25 cellular contexts compared by ENCODE assay signal in genomic region chr3:98796334-98796733, GRCh38. TPM values are rescaled to one million over a fixed set of nuclear protein-coding genes. Genes with fewer than 3 reads are reported as not detected.
"Had no signal": no experiment of that assay in that cellular context is flagged by ENCODE, and none has a peak within 500 bp of the region (broad histone marks: within the 10 kb centered on the region; RNA-seq: fewer than 3 reads in every experiment).

No MANE protein-coding gene starts in this region.

- H3K27ac ChIP-seq: adrenal gland, ascending aorta, brain microvascular endothelial cell, foreskin keratinocyte, left lung, psoas muscle, right atrium auricular region, tibial artery, uterus had no signal

- H3K4me3 ChIP-seq: adrenal gland, ascending aorta, left lung, psoas muscle, right atrium auricular region, tibial artery, uterus had no signal

- H3K36me3 ChIP-seq: uterus had no signal

- H3K36me3 Mint-ChIP-seq: activated naive CD8-positive, alpha-beta T cell had no signal

- ATAC-seq: activated CD4-positive, alpha-beta T cell treated with anti-CD3 and anti-CD28 coated beads for 36 hours; activated T-helper 17 cell treated with anti-CD3 and anti-CD28 coated beads, Interleukin-2, amount 50 U/mL, for 72 hours; foreskin keratinocyte; left lung; naive thymus-derived CD8-positive, alpha-beta T cell; psoas muscle; stimulated activated naive CD8-positive, alpha-beta T cell treated with anti-CD3 and anti-CD28 coated beads, Interleukin-15, amount 100 ng/mL, for 72 hours had no signal

- DNase-seq: activated B cell treated with CpG ODN at 0.5 μM for 24 hours; activated CD4-positive, alpha-beta T cell treated with anti-CD3 and anti-CD28 coated beads for 36 hours; activated CD4-positive, alpha-beta T cell treated with anti-CD3 and anti-CD28 coated beads, Interleukin-2, amount 50 U/mL, for 4 hours; activated CD8-positive, alpha-beta memory T cell treated with anti-CD3 and anti-CD28 coated beads for 24 hours; activated CD8-positive, alpha-beta memory T cell treated with anti-CD3 and anti-CD28 coated beads, Interleukin-2, amount 50 U/mL, for 4 hours; activated T-cell treated with anti-CD3 and anti-CD28 coated beads, Interleukin-2, amount 50 U/mL, for 24 hours; adrenal gland; brain microvascular endothelial cell; caudate nucleus; effector CD8-positive, alpha-beta T cell; foreskin keratinocyte; left lung; naive thymus-derived CD8-positive, alpha-beta T cell; psoas muscle; stimulated activated CD4-positive, alpha-beta T cell treated with anti-CD3 and anti-CD28 coated beads, Interleukin-12 subunit alpha, Interleukin-12 subunit beta, amount 100 ng/mL, for 4 hours; stimulated activated naive CD8-positive, alpha-beta T cell treated with anti-CD3 and anti-CD28 coated beads, Interleukin-15, amount 100 ng/mL, for 72 hours; T-helper 9 cell; tibial artery; uterus had no signal

- H3K9me3 Mint-ChIP-seq: activated B cell treated with CpG ODN at 0.5 μM for 24 hours; activated T-cell treated with anti-CD3 and anti-CD28 coated beads, Interleukin-2, amount 50 U/mL, for 24 hours; activated T-helper 17 cell treated with anti-CD3 and anti-CD28 coated beads, Interleukin-2, amount 50 U/mL, for 72 hours; dendritic cell treated with granulocyte-macrophage colony-stimulating factor and Interleukin-4, amounts not matched to agents 40 ng/mL and 50 ng/mL, for 4 days; mesothelial cell of epicardium; naive thymus-derived CD8-positive, alpha-beta T cell; stimulated activated naive CD8-positive, alpha-beta T cell treated with anti-CD3 and anti-CD28 coated beads, Interleukin-15, amount 100 ng/mL, for 72 hours had no signal

- H3K4me1 ChIP-seq: adrenal gland, ascending aorta, left lung, psoas muscle, right atrium auricular region, tibial artery, uterus had no signal

- H3K9me3 ChIP-seq: adrenal gland, ascending aorta, left lung, psoas muscle, right atrium auricular region, tibial artery, uterus had no signal

- H3K4me3 Mint-ChIP-seq: activated B cell treated with CpG ODN at 0.5 μM for 24 hours; activated CD4-positive, alpha-beta T cell treated with anti-CD3 and anti-CD28 coated beads for 36 hours; activated naive CD8-positive, alpha-beta T cell; activated T-cell treated with anti-CD3 and anti-CD28 coated beads, Interleukin-2, amount 50 U/mL, for 24 hours; activated T-helper 17 cell treated with anti-CD3 and anti-CD28 coated beads, Interleukin-2, amount 50 U/mL, for 72 hours; dendritic cell treated with granulocyte-macrophage colony-stimulating factor and Interleukin-4, amounts not matched to agents 40 ng/mL and 50 ng/mL, for 4 days; mesothelial cell of epicardium; naive thymus-derived CD8-positive, alpha-beta T cell; stimulated activated naive CD8-positive, alpha-beta T cell treated with anti-CD3 and anti-CD28 coated beads, Interleukin-15, amount 100 ng/mL, for 72 hours had no signal

- H3K27ac Mint-ChIP-seq: activated B cell treated with CpG ODN at 0.5 μM for 24 hours; activated CD4-positive, alpha-beta T cell treated with anti-CD3 and anti-CD28 coated beads for 36 hours; activated naive CD8-positive, alpha-beta T cell; activated T-cell treated with anti-CD3 and anti-CD28 coated beads, Interleukin-2, amount 50 U/mL, for 24 hours; activated T-helper 17 cell treated with anti-CD3 and anti-CD28 coated beads, Interleukin-2, amount 50 U/mL, for 72 hours; dendritic cell treated with granulocyte-macrophage colony-stimulating factor and Interleukin-4, amounts not matched to agents 40 ng/mL and 50 ng/mL, for 4 days; mesothelial cell of epicardium; naive thymus-derived CD8-positive, alpha-beta T cell had no signal

- H3K27me3 Mint-ChIP-seq: activated CD4-positive, alpha-beta T cell treated with anti-CD3 and anti-CD28 coated beads for 36 hours; activated naive CD8-positive, alpha-beta T cell; dendritic cell treated with granulocyte-macrophage colony-stimulating factor and Interleukin-4, amounts not matched to agents 40 ng/mL and 50 ng/mL, for 4 days; stimulated activated naive CD8-positive, alpha-beta T cell treated with anti-CD3 and anti-CD28 coated beads, Interleukin-15, amount 100 ng/mL, for 72 hours had no signal

- H3K27me3 ChIP-seq: adrenal gland, ascending aorta, brain microvascular endothelial cell, foreskin keratinocyte, left lung, right atrium auricular region, tibial artery, uterus had no signal

- H3K4me1 Mint-ChIP-seq: activated B cell treated with CpG ODN at 0.5 μM for 24 hours; activated CD4-positive, alpha-beta T cell treated with anti-CD3 and anti-CD28 coated beads for 36 hours; activated T-helper 17 cell treated with anti-CD3 and anti-CD28 coated beads, Interleukin-2, amount 50 U/mL, for 72 hours; mesothelial cell of epicardium; naive thymus-derived CD8-positive, alpha-beta T cell; stimulated activated naive CD8-positive, alpha-beta T cell treated with anti-CD3 and anti-CD28 coated beads, Interleukin-15, amount 100 ng/mL, for 72 hours had no signal

RNA-seq across cellular contexts. Expression of gene ST3GAL6, which starts 33.2 kb away (rescaled TPM):
- total RNA-seq: activated B cell treated with CpG ODN at 0.5 μM for 24 hours; activated CD4-positive, alpha-beta T cell treated with anti-CD3 and anti-CD28 coated beads for 36 hours; activated T-helper 17 cell treated with anti-CD3 and anti-CD28 coated beads, Interleukin-2, amount 50 U/mL, for 72 hours; naive thymus-derived CD8-positive, alpha-beta T cell had no signal
- polyA plus RNA-seq: naive thymus-derived CD8-positive, alpha-beta T cell had no signal
